12 cellular contexts compared by ENCODE assay signal in genomic region chr6:79525272-79526100, GRCh38. TPM values are rescaled to one million over a fixed set of nuclear protein-coding genes. Genes with fewer than 3 reads are reported as not detected.
DNase-seq lines count a peak whose midpoint lies in the region; ATAC-seq, FAIRE-seq and TF ChIP-seq lines count a peak whose summit lies in the region.
"Had no signal": no experiment of that assay in that cellular context is flagged by ENCODE, and none has a peak within 500 bp of the region (broad histone marks: within the 10 kb centered on the region; RNA-seq: fewer than 3 reads in every experiment).

No MANE protein-coding gene starts in this region.

- POLR2A ChIA-PET in K562 (lab: Yijun Ruan, JAX), result interaction anchor here (2.2 kb wide), 1 partner anchor 11 kb away, joined by 10 read pairs; the partner anchor contains the start of gene LCA5

- no peaks in the 10 kb centered on the region for H4K20me1 ChIP-seq in K562 (replicated peaks; ENCODE audit: control insufficient read depth, insufficient read depth, low read length)
- H4K20me1 ChIP-seq in hepatocyte (ENCODE audit: insufficient read depth, poor library complexity, severe bottlenecking), result no peaks in the 10 kb centered on the region

- H3K9ac ChIP-seq in K562 (ENCODE audit: insufficient read depth in 1 of 2, low read depth in 2 of 2, low read length in 2 of 2), result peak overlapping the region; percentile 47 to 75; a peak in 3 of 4 replicates

- DNase-seq in HAP-1 (ENCODE audit: low spot score in 2 of 2) (peak; percentile 29 to 58), K562 (ENCODE audit: extremely low read depth in 1 of 4, low spot score in 3 of 4) (peak in 3 of 4 experiments; percentile 13 to 88 (median 70)), hepatocyte (ENCODE audit: low spot score) (peak; percentile 66), retinal pigment epithelial cell (ENCODE audit: low read depth) (peak; percentile 71), HuH-7.5 (ENCODE audit: low spot score) (no peak), osteocyte (ENCODE audit: extremely low spot score, unreplicated experiment) (no peak), NCI-H774 (lab: John Stamatoyannopoulos, UW) (no peak)
- DNase-seq: activated naive CD4-positive, alpha-beta T cell treated with anti-CD3 and anti-CD28 coated beads, Interleukin-2, amount 10 ng/mL, durations not matched to agents 7 days and 5 days; retina; SIG-M5 had no signal

- no peak overlapping the region for H3K27ac Mint-ChIP-seq in osteocyte (ENCODE audit: unreplicated experiment)
- H3K27ac Mint-ChIP-seq: activated naive CD4-positive, alpha-beta T cell treated with anti-CD3 and anti-CD28 coated beads, Interleukin-2, amount 10 ng/mL, durations not matched to agents 7 days and 5 days had no signal

- H3K27me3 ChIP-seq in HAP-1 (ENCODE audit: low read depth), result no peaks in the 10 kb centered on the region
- H3K27me3 ChIP-seq in K562 (ENCODE audit: control insufficient read depth in 2 of 2, insufficient read depth in 2 of 2, low read length in 2 of 2), result no peaks in the 10 kb centered on the region
- H3K27me3 ChIP-seq in hepatocyte, result no peaks in the 10 kb centered on the region

- H3K9me3 ChIP-seq in HAP-1 (no peaks in the 10 kb centered on the region), K562 (replicated peaks; ENCODE audit: control insufficient read depth, insufficient read depth, low read depth, low read length) (no peaks in the 10 kb centered on the region), hepatocyte (ENCODE audit: low read depth) (no peaks in the 10 kb centered on the region)

- H3K4me1 ChIP-seq in HAP-1 (peaks cover 29% of the 10 kb centered on the region), K562 (replicated peaks in 1 of 2; ENCODE audit: control insufficient read depth in 2 of 2, insufficient read depth in 2 of 2, low read length in 2 of 2) (peaks cover 5 to 12% of the 10 kb centered on the region in 2 experiments), hepatocyte (ENCODE audit: insufficient read depth) (no peaks in the 10 kb centered on the region)

- FAIRE-seq in K562 (lab: Jason Lieb, UNC), result peak; percentile 82

- no peak for TF ChIP-seq POLR2A in K562 (conservative IDR thresholded peaks at IDR 0.05)

- WGBS in K562 (ENCODE audit: insufficient coverage, low coverage, missing lambda C conversion rate), result 4% methylated on average over 12 of the region's 12 CpGs
- WGBS in hepatocyte (ENCODE audit: low lambda C conversion rate, missing lambda C conversion rate), result 34% methylated on average over 12 of the region's 12 CpGs

- H3K27ac ChIP-seq in K562 (ENCODE audit: extremely low read depth, low read depth, low read length) (peak overlapping the region; percentile 52), hepatocyte (peak overlapping the region; percentile 80)

- H3K36me3 ChIP-seq in HAP-1 (replicated peaks) (no peaks in the 10 kb centered on the region), K562 (ENCODE audit: control insufficient read depth, insufficient read depth, low read length) (no peaks in the 10 kb centered on the region), hepatocyte (replicated peaks; ENCODE audit: insufficient read depth, low read depth) (no peaks in the 10 kb centered on the region)

- H3K9me3 Mint-ChIP-seq in osteocyte (ENCODE audit: unreplicated experiment), result peaks cover 6% of the 10 kb centered on the region
- H3K9me3 Mint-ChIP-seq: activated naive CD4-positive, alpha-beta T cell treated with anti-CD3 and anti-CD28 coated beads, Interleukin-2, amount 10 ng/mL, durations not matched to agents 7 days and 5 days had no signal

- BruUV-seq in K562 (replicated peaks; lab: Mats Ljungman, UMichigan), result TSS peak; percentile 33

- TF ChIP-seq RAD21 in K562 (CRISPR knock-in tag; conservative IDR thresholded peaks at IDR 0.05 in 1 of 2, IDR thresholded peaks at IDR 0.05 in 1 of 2), result no peak

- ATAC-seq in K562 (peak; percentile 96), HG02798 (IDR thresholded peaks at IDR 0.05; ENCODE audit: poor library complexity, unreplicated experiment) (no peak)

- H3K9me1 ChIP-seq in K562 (ENCODE audit: control insufficient read depth, insufficient read depth, low read length), result no peaks in the 10 kb centered on the region

- intact Hi-C loops in K562 (cut with micrococcal nuclease), result loop anchor here (2.0 kb wide), 1 partner anchor 19 kb away; no protein-coding TSS in a partner anchor

- peaks cover 4% of the 10 kb centered on the region for H3K4me1 Mint-ChIP-seq in osteocyte (ENCODE audit: unreplicated experiment)
- H3K4me1 Mint-ChIP-seq: activated naive CD4-positive, alpha-beta T cell treated with anti-CD3 and anti-CD28 coated beads, Interleukin-2, amount 10 ng/mL, durations not matched to agents 7 days and 5 days; CD14-positive monocyte had no signal

- CTCF ChIA-PET in K562 (lab: Yijun Ruan, JAX; ENCODE audit: low intra/inter-chr PET ratio), result interaction anchor here (0.6 kb wide), 1 partner anchor 88 kb away, joined by 3 read pairs; no protein-coding TSS in a partner anchor

- H3K27me3 Mint-ChIP-seq in osteocyte (ENCODE audit: unreplicated experiment), result no peaks in the 10 kb centered on the region
- H3K27me3 Mint-ChIP-seq: activated naive CD4-positive, alpha-beta T cell treated with anti-CD3 and anti-CD28 coated beads, Interleukin-2, amount 10 ng/mL, durations not matched to agents 7 days and 5 days had no signal

- peak overlapping the region; percentile 42 for H3K4me2 ChIP-seq in K562 (ENCODE audit: insufficient read depth, low read length)
- H3K4me2 ChIP-seq in hepatocyte, result peak overlapping the region; percentile 43

- H3K9me2 ChIP-seq in hepatocyte (replicated peaks; ENCODE audit: insufficient read depth), result no peaks in the 10 kb centered on the region

- no peak overlapping the region for H3K4me3 ChIP-seq in HAP-1
- H3K4me3 ChIP-seq in K562, result no peak overlapping the region
- H3K4me3 ChIP-seq in hepatocyte, result no peak overlapping the region
- H3K4me3 ChIP-seq in retinal pigment epithelial cell (ENCODE audit: low read length), result peak overlapping the region; percentile 10

- H3K36me3 Mint-ChIP-seq in osteocyte (ENCODE audit: unreplicated experiment), result peaks cover 5% of the 10 kb centered on the region
- H3K36me3 Mint-ChIP-seq: activated naive CD4-positive, alpha-beta T cell treated with anti-CD3 and anti-CD28 coated beads, Interleukin-2, amount 10 ng/mL, durations not matched to agents 7 days and 5 days; CD14-positive monocyte had no signal

- H3K4me3 Mint-ChIP-seq in osteocyte (ENCODE audit: unreplicated experiment), result no peak overlapping the region
- H3K4me3 Mint-ChIP-seq: activated naive CD4-positive, alpha-beta T cell treated with anti-CD3 and anti-CD28 coated beads, Interleukin-2, amount 10 ng/mL, durations not matched to agents 7 days and 5 days; CD14-positive monocyte had no signal

- H3K79me2 ChIP-seq in K562 (ENCODE audit: control insufficient read depth, insufficient read depth, low read length) (no peaks in the 10 kb centered on the region), hepatocyte (peaks cover 20% of the 10 kb centered on the region)

- TF ChIP-seq EP300 in K562 (IDR thresholded peaks at IDR 0.05; ENCODE audit: low read length), result peak; percentile 62

- TF ChIP-seq CTCF in K562 (IDR thresholded peaks at IDR 0.05 in 2 of 3, conservative IDR thresholded peaks at IDR 0.05 in 1 of 3; ENCODE audit: insufficient read depth in 2 of 3, low read depth in 1 of 3, low read length in 3 of 3) (no peak), hepatocyte (IDR thresholded peaks at IDR 0.05; ENCODE audit: poor library complexity) (no peak), retinal pigment epithelial cell (conservative IDR thresholded peaks at IDR 0.05; ENCODE audit: low read depth, low read length) (no peak), osteocyte (IDR thresholded peaks at IDR 0.05) (no peak)

- in situ Hi-C loops in HAP-1 (cut with MboI; ENCODE audit: low sequenced_read_pairs) (no loop called here), K562 (cut with MboI) (no loop called here)

- peak overlapping the region; percentile 63 for H2AFZ ChIP-seq in K562 (ENCODE audit: low read depth, low read length)
- H2AFZ ChIP-seq in hepatocyte, result no peak overlapping the region

TF ChIP-seq in K562, 482 proteins besides CTCF, POLR2A, EP300 and RAD21 (continues in another document):
- TF ChIP-seq TEAD4 (IDR thresholded peaks at IDR 0.05; ENCODE audit: low read length) (peak; percentile 78), TEAD4 (CRISPR knock-in tag; IDR thresholded peaks at IDR 0.05; ENCODE audit: borderline replicate concordance) (no peak)

RNA-seq across cellular contexts. Expression of gene LCA5, which starts 11.7 kb away (rescaled TPM):
- 1.7 and 6.8 TPM in 2 replicates for total RNA-seq in K562 (2011; cell fraction: chromatin; rRNA removed; ENCODE audit: low replicate concordance)
- 0.67 and 0.79 TPM in 2 replicates for total RNA-seq in K562 (2011; cell fraction: nucleolus; rRNA removed)
- 1.8 and 3.5 TPM in 2 replicates for total RNA-seq in K562 (2011; cell fraction: nucleoplasm; rRNA removed)
- 1.4 TPM in 2 replicates for total RNA-seq in K562 (2014; rRNA removed)
- 3.4 and 4.6 TPM in 2 replicates for total RNA-seq in K562 (2014; rRNA removed; fragmentation: Illumina TruSeq; extraction: Trizol)
- 3.0 and 3.2 TPM in 2 replicates for total RNA-seq in K562 (2015; rRNA removed; fragmentation: Illumina TruSeq; extraction: Trizol)
- total RNA-seq in K562 (2021), result 2.2 TPM in 2 replicates
- 1.3 and 1.8 TPM in 2 replicates for polyA plus RNA-seq in K562 (2011; rRNA removed)
- 0.12 and 0.55 TPM in 2 replicates for polyA plus RNA-seq in K562 (2011; cell fraction: cytosol; rRNA removed)
- polyA plus RNA-seq in K562 (2011; cell fraction: nucleus; rRNA removed), result 0.88 and 1.3 TPM in 2 replicates
- 1.3 and 1.9 TPM in 2 replicates for polyA plus RNA-seq in K562 (2012)
- 2.4 and 2.5 TPM in 2 replicates for polyA plus RNA-seq in K562 (2014; fragmentation: Illumina TruSeq; extraction: Trizol)
- 1 to 10 TPM; 1.0 to 1.3 TPM for polyA plus RNA-seq in K562 (2014; fragmentation: Nextera tagmentation; extraction: Ambion mirVana)
- 1.2 and 1.7 TPM in 2 replicates for polyA plus RNA-seq in K562 (2014; rRNA removed)
- polyA minus RNA-seq in K562 (2011; rRNA and poly(A)+ RNA removed), result 2.7 and 4.0 TPM in 2 replicates
- polyA minus RNA-seq in K562 (2011; cell fraction: cytosol; rRNA and poly(A)+ RNA removed), result 1.8 TPM in 2 replicates
- 2.0 and 3.8 TPM in 2 replicates for polyA minus RNA-seq in K562 (2011; cell fraction: nucleus; rRNA and poly(A)+ RNA removed)
- 4.5 and 5.6 TPM in 2 replicates for total RNA-seq in hepatocyte
- 2.4 and 3.6 TPM in 2 replicates for polyA plus RNA-seq in hepatocyte
- 4.2 and 4.3 TPM in 2 replicates for total RNA-seq in osteocyte

Comparison
In these comparisons a context has a peak if more than half of its experiments do, and no peak if none do; other contexts are left out.
1. DNase-seq: peak in HAP-1 (2 of 2), K562 (3 of 4), hepatocyte (single experiment) and retinal pigment epithelial cell (single experiment); none in HuH-7.5 (single experiment), osteocyte (single experiment) and NCI-H774 (single experiment).